ENCODE assay signal across 31 cellular contexts in the genomic region with DNA sequence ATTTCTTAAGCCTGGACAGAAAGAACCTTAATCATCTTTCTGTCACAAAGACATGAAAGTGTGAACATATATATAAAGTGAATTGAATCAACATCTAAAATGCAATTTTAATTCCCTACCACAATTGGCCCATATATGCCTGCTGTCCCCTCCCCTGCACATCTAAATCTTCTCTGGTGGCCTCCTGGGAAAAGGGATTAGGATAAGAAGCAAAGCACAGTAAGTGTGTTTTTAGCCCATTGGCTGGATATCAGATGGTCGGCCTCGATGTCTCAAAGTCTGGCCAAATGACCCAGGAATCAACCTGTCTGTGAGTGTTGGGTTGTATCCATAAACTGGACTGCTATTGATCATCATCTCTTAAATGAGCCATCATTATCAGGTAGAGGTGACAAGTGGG. TPM values are rescaled to one million over a fixed set of nuclear protein-coding genes. Genes with fewer than 3 reads are reported as not detected.
"Had no signal": no experiment of that assay in that cellular context is flagged by ENCODE, and none has a peak within 500 bp of the region (broad histone marks: within the 10 kb centered on the region; RNA-seq: fewer than 3 reads in every experiment).

No MANE protein-coding gene starts in this region.

- H3K4me3 ChIP-seq: adrenal gland, body of pancreas, esophagus muscularis mucosa, gastrocnemius medialis, heart left ventricle had no signal

- H3K27ac ChIP-seq: adrenal gland, body of pancreas, esophagus muscularis mucosa, foreskin keratinocyte, gastrocnemius medialis, heart left ventricle, WERI-Rb-1 had no signal

- H3K4me1 ChIP-seq: adrenal gland, body of pancreas, esophagus muscularis mucosa, gastrocnemius medialis, heart left ventricle had no signal

- DNase-seq: activated B cell treated with CpG ODN at 0.5 μM for 24 hours; activated CD4-positive, alpha-beta T cell treated with anti-CD3 and anti-CD28 coated beads for 48 hours; activated CD4-positive, alpha-beta T cell treated with anti-CD3 and anti-CD28 coated beads, Interleukin-2, amount 50 U/mL, for 1 hour; activated CD4-positive, alpha-beta T cell treated with anti-CD3 and anti-CD28 coated beads, Interleukin-2, amount 50 U/mL, for 48 hours; activated CD8-positive, alpha-beta memory T cell treated with anti-CD3 and anti-CD28 coated beads for 24 hours; activated CD8-positive, alpha-beta T cell treated with anti-CD3 and anti-CD28 coated beads for 36 hours; activated effector memory CD4-positive, alpha-beta T cell treated with Interleukin-2 at 50 U/mL for 16 hours; activated gamma-delta T cell treated with Interleukin-2 at 50 U/mL for 16 hours; activated naive CD4-positive, alpha-beta T cell treated with anti-CD3 and anti-CD28 coated beads, Interleukin-2, amount 50 U/mL, for 16 hours; activated naive CD4-positive, alpha-beta T cell treated with Interleukin-2 at 50 U/mL for 16 hours; activated T-cell treated with anti-CD3 and anti-CD28 coated beads, Interleukin-2, amount 50 U/mL, for 4 hours; adrenal gland; amygdala; aorta; body of pancreas; caudate nucleus; cortex of kidney; dermis blood vessel endothelial cell; effector CD4-positive, alpha-beta T cell; effector memory CD8-positive, alpha-beta T cell; erythroblast; foreskin keratinocyte; gastrocnemius medialis; glutamatergic neuron; heart left ventricle; T-helper 2 cell; WERI-Rb-1 had no signal

- H3K36me3 ChIP-seq: adrenal gland, esophagus muscularis mucosa, gastrocnemius medialis, heart left ventricle, WERI-Rb-1 had no signal

- H3K9me3 ChIP-seq: adrenal gland, body of pancreas, esophagus muscularis mucosa, gastrocnemius medialis, heart left ventricle had no signal

- FAIRE-seq: colon had no signal

- H3K27me3 ChIP-seq: adrenal gland, body of pancreas, esophagus muscularis mucosa, foreskin keratinocyte, gastrocnemius medialis had no signal

RNA-seq across cellular contexts. Expression of a gene that starts 5.8 kb away (rescaled TPM):
- total RNA-seq: activated B cell treated with CpG ODN at 0.5 μM for 24 hours; activated CD8-positive, alpha-beta T cell treated with anti-CD3 and anti-CD28 coated beads for 36 hours; activated T-cell treated with anti-CD3 and anti-CD28 coated beads, Interleukin-2, amount 50 U/mL, for 4 hours; activated T-helper 17 cell treated with anti-CD3 and anti-CD28 coated beads, Interleukin-2, amount 50 U/mL, for 72 hours; chondrocyte; dermis blood vessel endothelial cell; heart left ventricle had no signal
- polyA plus RNA-seq: adrenal gland, aorta, heart left ventricle had no signal

RNA-seq across cellular contexts. Expression of a gene that starts 37.1 kb away (rescaled TPM):
- total RNA-seq: activated B cell treated with CpG ODN at 0.5 μM for 24 hours; activated CD8-positive, alpha-beta T cell treated with anti-CD3 and anti-CD28 coated beads for 36 hours; activated T-cell treated with anti-CD3 and anti-CD28 coated beads, Interleukin-2, amount 50 U/mL, for 4 hours; adrenal gland; body of pancreas; dermis blood vessel endothelial cell; esophagus muscularis mucosa; foreskin keratinocyte; gastrocnemius medialis had no signal
- polyA plus RNA-seq: adrenal gland, foreskin keratinocyte, heart left ventricle had no signal

RNA-seq across cellular contexts. Expression of a gene that starts 39.7 kb away (rescaled TPM):
- total RNA-seq: activated B cell treated with CpG ODN at 0.5 μM for 24 hours; activated CD8-positive, alpha-beta T cell treated with anti-CD3 and anti-CD28 coated beads for 36 hours; activated T-cell treated with anti-CD3 and anti-CD28 coated beads, Interleukin-2, amount 50 U/mL, for 4 hours; activated T-helper 17 cell treated with anti-CD3 and anti-CD28 coated beads, Interleukin-2, amount 50 U/mL, for 72 hours; adrenal gland; gastrocnemius medialis had no signal

RNA-seq across cellular contexts. Expression of a gene that starts 57.2 kb away (rescaled TPM):
- total RNA-seq: activated B cell treated with CpG ODN at 0.5 μM for 24 hours; activated CD8-positive, alpha-beta T cell treated with anti-CD3 and anti-CD28 coated beads for 36 hours; activated T-helper 17 cell treated with anti-CD3 and anti-CD28 coated beads, Interleukin-2, amount 50 U/mL, for 72 hours; adrenal gland; aorta; body of pancreas; esophagus muscularis mucosa; gastrocnemius medialis; heart left ventricle had no signal
- polyA plus RNA-seq: adrenal gland, heart left ventricle had no signal
